ENCODE assay signal across 8 cellular contexts in the genomic region with DNA sequence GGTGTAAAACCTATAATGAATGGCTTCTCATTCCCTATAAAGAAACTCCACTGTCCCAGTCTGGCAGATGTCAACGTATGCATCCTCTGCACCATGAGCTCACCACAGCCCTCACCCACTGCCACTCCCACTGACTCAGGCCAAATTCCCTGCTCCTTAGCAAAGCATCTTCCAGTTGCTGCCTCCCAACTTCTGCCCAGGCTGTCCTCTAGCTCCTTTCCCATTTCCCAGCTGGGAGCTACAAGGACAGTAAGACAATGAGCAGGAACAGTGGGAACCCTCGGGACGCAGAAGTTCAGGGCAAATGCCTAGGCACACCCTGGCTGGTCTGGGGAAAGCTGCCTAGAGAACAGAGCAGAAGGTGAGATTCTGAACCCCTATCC. TPM values are rescaled to one million over a fixed set of nuclear protein-coding genes. Genes with fewer than 3 reads are reported as not detected.
DNase-seq lines count a peak whose midpoint lies in the region; ATAC-seq and TF ChIP-seq lines count a peak whose summit lies in the region.

No MANE protein-coding gene starts in this region.

- no peak for TF ChIP-seq CTCF in Caco-2 (IDR thresholded peaks at IDR 0.05; ENCODE audit: insufficient read depth in 1 of 2, low read depth in 1 of 2, low read length in 1 of 2, severe bottlenecking in 1 of 2, unreplicated experiment in 1 of 2)

- intact Hi-C loops in Caco-2 (cut with micrococcal nuclease; ENCODE audit: unreplicated experiment) (no loop called here), aorta (cut with DNase I) (no loop called here)
- intact Hi-C loops in dendritic cell treated with granulocyte-macrophage colony-stimulating factor and Interleukin-4, amounts not matched to agents 40 ng/mL and 50 ng/mL, for 4 days (cut with micrococcal nuclease) = loop anchor here (1.0 kb wide), 1 partner anchor 27 kb away; a partner anchor contains a TSS

- POLR2A ChIA-PET in Caco-2 (lab: Charles Lee) = interaction anchor here (1.0 to 1.5 kb wide), 5 partner anchors 16 to 114 kb away, joined by 3 to 7 read pairs (median 3); a partner anchor contains a TSS

- peaks cover 6% of the 10 kb centered on the region for H3K4me1 Mint-ChIP-seq in Caco-2 (ENCODE audit: low read depth, unreplicated experiment)
- H3K4me1 Mint-ChIP-seq in dendritic cell treated with granulocyte-macrophage colony-stimulating factor and Interleukin-4, amounts not matched to agents 40 ng/mL and 50 ng/mL, for 4 days (ENCODE audit: low read depth) = peaks cover 17% of the 10 kb centered on the region

- peaks cover 24% of the 10 kb centered on the region for H3K36me3 Mint-ChIP-seq in Caco-2 (ENCODE audit: insufficient read depth, unreplicated experiment)
- H3K36me3 Mint-ChIP-seq in dendritic cell treated with granulocyte-macrophage colony-stimulating factor and Interleukin-4, amounts not matched to agents 40 ng/mL and 50 ng/mL, for 4 days (ENCODE audit: low read depth) = peaks cover 47% of the 10 kb centered on the region

- BruUV-seq in Caco-2 (replicated peaks; lab: Mats Ljungman, UMichigan) = no TSS peak

- no peaks in the 10 kb centered on the region for H3K27me3 ChIP-seq in Caco-2 (replicated peaks; ENCODE audit: control insufficient read depth, insufficient read depth, low read length)
- H3K27me3 ChIP-seq in aorta (ENCODE audit: control insufficient read depth in 1 of 2, insufficient read depth in 2 of 2, low read length in 1 of 2) = no peaks in the 10 kb centered on the region

- no peak for DNase-seq in Caco-2
- peak; percentile 59 for DNase-seq in NCI-H226
- DNase-seq in aorta = no peak
- no peak for DNase-seq in NCI-H1694 (lab: John Stamatoyannopoulos, UW)
- DNase-seq in HT-29 (ENCODE audit: low spot score) = no peak

- WGBS in mesodermal cell (ENCODE audit: insufficient coverage in 2 of 2), 2 experiments = 14 to 22% methylated on average over 3 of the region's 3 CpGs
- WGBS in aorta, 2 donors = 0% methylated on average over 3 of the region's 3 CpGs

- H3K9me3 ChIP-seq in Caco-2 (no peaks in the 10 kb centered on the region), mesodermal cell (ENCODE audit: control insufficient read depth, low read length) (no peaks in the 10 kb centered on the region), aorta (ENCODE audit: control insufficient read depth, low read length) (no peaks in the 10 kb centered on the region)

- H3K4me1 ChIP-seq in Caco-2 (no peaks in the 10 kb centered on the region; the same call in 1 of the 2 replicates), mesodermal cell (ENCODE audit: control insufficient read depth, insufficient read depth, low read length, poor library complexity, severe bottlenecking) (peaks cover 12% of the 10 kb centered on the region), aorta (ENCODE audit: control insufficient read depth in 1 of 2, insufficient read depth in 2 of 2, low read length in 2 of 2) (no peaks in the 10 kb centered on the region)

- peak; percentile 23 for ATAC-seq in aorta (ENCODE audit: low FRiP score)
- ATAC-seq in HG02870 (IDR thresholded peaks at IDR 0.05; ENCODE audit: unreplicated experiment) = no peak

- H3K4me3 ChIP-seq in Caco-2 (ENCODE audit: low read depth, low read length) (peak overlapping the region; percentile 83), mesodermal cell (ENCODE audit: extremely low read depth, insufficient read depth, low read length, poor library complexity, severe bottlenecking) (peak overlapping the region; percentile 76), aorta (ENCODE audit: low read length in 2 of 2) (peak overlapping the region; percentile 64 to 69)

- H3K9me3 Mint-ChIP-seq in Caco-2 (ENCODE audit: unreplicated experiment) = no peaks in the 10 kb centered on the region
- H3K9me3 Mint-ChIP-seq in dendritic cell treated with granulocyte-macrophage colony-stimulating factor and Interleukin-4, amounts not matched to agents 40 ng/mL and 50 ng/mL, for 4 days = no peaks in the 10 kb centered on the region

- H3K27ac ChIP-seq in mesodermal cell (ENCODE audit: low read depth, low read length, severe bottlenecking) (peak overlapping the region; percentile 41), aorta (ENCODE audit: low read depth in 1 of 2, low read length in 2 of 2) (no peak overlapping the region)

- peak overlapping the region; percentile 99 for H3K4me3 Mint-ChIP-seq in Caco-2 (ENCODE audit: unreplicated experiment)
- peak overlapping the region; percentile 98 for H3K4me3 Mint-ChIP-seq in dendritic cell treated with granulocyte-macrophage colony-stimulating factor and Interleukin-4, amounts not matched to agents 40 ng/mL and 50 ng/mL, for 4 days

- peak overlapping the region; percentile 92 for H3K27ac Mint-ChIP-seq in Caco-2 (ENCODE audit: unreplicated experiment)
- H3K27ac Mint-ChIP-seq in dendritic cell treated with granulocyte-macrophage colony-stimulating factor and Interleukin-4, amounts not matched to agents 40 ng/mL and 50 ng/mL, for 4 days = peak overlapping the region; percentile 92

- no peaks in the 10 kb centered on the region for H3K27me3 Mint-ChIP-seq in Caco-2 (ENCODE audit: insufficient read depth, unreplicated experiment)
- H3K27me3 Mint-ChIP-seq in dendritic cell treated with granulocyte-macrophage colony-stimulating factor and Interleukin-4, amounts not matched to agents 40 ng/mL and 50 ng/mL, for 4 days = no peaks in the 10 kb centered on the region

- CTCF ChIA-PET in Caco-2 (lab: Charles Lee) = interaction anchor here (1.0 to 2.1 kb wide), 8 partner anchors 13 to 312 kb away, joined by 3 to 14 read pairs (median 6); a partner anchor contains a TSS

- H3K36me3 ChIP-seq in Caco-2 (ENCODE audit: control insufficient read depth, insufficient read depth, low read length) = peaks cover 11% of the 10 kb centered on the region
- H3K36me3 ChIP-seq in mesodermal cell (ENCODE audit: control insufficient read depth, insufficient read depth, low read length) = peaks cover 31% of the 10 kb centered on the region
- H3K36me3 ChIP-seq in aorta (ENCODE audit: control insufficient read depth in 1 of 2, insufficient read depth in 2 of 2, low read length in 1 of 2) = peaks cover 0 to 3% of the 10 kb centered on the region in 2 donors

RNA-seq across cellular contexts. Expression of a gene that starts 9.1 kb away (rescaled TPM):
- total RNA-seq in Caco-2 (2022) = 46.8 and 50.5 TPM in 2 replicates
- 25.7 TPM for polyA plus RNA-seq in mesodermal cell (2013, experiment 1 of 2)
- polyA plus RNA-seq in mesodermal cell (2013, experiment 2 of 2) = 24.1 TPM
- total RNA-seq in aorta = 10 to 100 TPM; 21.5 to 24.7 TPM
- 10 to 100 TPM; 18.0 to 18.6 TPM for polyA plus RNA-seq in aorta
- 66.3 and 80.9 TPM in 2 replicates for total RNA-seq in HT-29 (2014; rRNA removed; shearing (Covaris generic))

RNA-seq across cellular contexts. Expression of a gene that starts 13.7 kb away (rescaled TPM):
- 239 and 245 TPM in 2 replicates for total RNA-seq in Caco-2 (2022)
- polyA plus RNA-seq in mesodermal cell (2013, experiment 1 of 2) = 258 TPM
- polyA plus RNA-seq in mesodermal cell (2013, experiment 2 of 2) = 246 TPM
- 10 to 100 TPM; 80.7 to 88.2 TPM for total RNA-seq in aorta
- polyA plus RNA-seq in aorta = 100 to 1,000 TPM in 1 of 2 donors, 10 to 100 TPM in 1; 95.4 to 130 TPM
- 158 and 183 TPM in 2 replicates for total RNA-seq in HT-29 (2014; rRNA removed; shearing (Covaris generic))

RNA-seq across cellular contexts. Expression of a gene that starts 14.5 kb away (rescaled TPM):
- total RNA-seq in Caco-2 (2022) = 70.9 and 80.1 TPM in 2 replicates
- polyA plus RNA-seq in mesodermal cell (2013, experiment 1 of 2) = 46.2 TPM
- 39.0 TPM for polyA plus RNA-seq in mesodermal cell (2013, experiment 2 of 2)
- 10 to 100 TPM; 39.8 to 57.9 TPM for total RNA-seq in aorta
- 100 to 1,000 TPM in 1 of 2 donors, 10 to 100 TPM in 1; 28.3 to 168 TPM for polyA plus RNA-seq in aorta
- total RNA-seq in HT-29 (2014; rRNA removed; shearing (Covaris generic)) = 42.8 and 43.2 TPM in 2 replicates

RNA-seq across cellular contexts. Expression of a gene that starts 26.3 kb away (rescaled TPM):
- total RNA-seq in Caco-2 (2022) = 0.84 and 0.91 TPM in 2 replicates
- 0.92 TPM for polyA plus RNA-seq in mesodermal cell (2013, experiment 1 of 2)
- polyA plus RNA-seq in mesodermal cell (2013, experiment 2 of 2) = 0.76 TPM
- 1 to 10 TPM in 1 of 2 donors, under 1 TPM in 1; 0.84 to 1.1 TPM for total RNA-seq in aorta
- 1 to 10 TPM in 1 of 2 donors, not detected in 1; 7.3 TPM for polyA plus RNA-seq in aorta
- total RNA-seq in HT-29 (2014; rRNA removed; shearing (Covaris generic)) = 1.1 TPM in 1 of 2 replicates, not detected in the other

RNA-seq across cellular contexts. Expression of a gene that starts 26.7 kb away (rescaled TPM):
- total RNA-seq in Caco-2 (2022) (21.8 and 23.8 TPM in 2 replicates), aorta (10 to 100 TPM; 17.7 to 21.6 TPM)
- 12.1 TPM for polyA plus RNA-seq in mesodermal cell (2013, experiment 1 of 2)
- polyA plus RNA-seq in mesodermal cell (2013, experiment 2 of 2) = 10.3 TPM
- 10 to 100 TPM in 1 of 2 donors, 1 to 10 TPM in 1; 5.5 to 11.9 TPM for polyA plus RNA-seq in aorta
- 6.7 and 8.3 TPM in 2 replicates for total RNA-seq in HT-29 (2014; rRNA removed; shearing (Covaris generic))
